In genomic region chr14:96173646-96174475, GRCh38 we compare ENCODE assay signal across 23 cellular contexts. TPM values are rescaled to one million over a fixed set of nuclear protein-coding genes. Genes with fewer than 3 reads are reported as not detected.
"Had no signal": no experiment of that assay in that cellular context is flagged by ENCODE, and none has a peak within 500 bp of the region (broad histone marks: within the 10 kb centered on the region; RNA-seq: fewer than 3 reads in every experiment).

No MANE protein-coding gene starts in this region.

- H3K4me2 ChIP-seq: SK-N-SH had no signal

- H3K36me3 ChIP-seq: left ventricle myocardium inferior, prostate gland, right atrium auricular region had no signal

- H3K27ac ChIP-seq: epithelial cell of prostate, foreskin keratinocyte, left ventricle myocardium inferior, prostate gland, right atrium auricular region, skin epidermis had no signal

- ATAC-seq: effector memory CD8-positive, alpha-beta T cell; foreskin keratinocyte; stimulated activated naive CD8-positive, alpha-beta T cell treated with anti-CD3 and anti-CD28 coated beads, Interleukin-15, amount 100 ng/mL, for 72 hours; T-cell had no signal

- H3K9ac ChIP-seq: SK-N-SH had no signal

- H3K4me3 Mint-ChIP-seq: activated naive CD8-positive, alpha-beta T cell treated with anti-CD3 and anti-CD28 coated beads for 36 hours; effector memory CD8-positive, alpha-beta T cell; memory B cell; stimulated activated naive CD8-positive, alpha-beta T cell treated with anti-CD3 and anti-CD28 coated beads, Interleukin-15, amount 100 ng/mL, for 72 hours; T-cell; type B pancreatic cell had no signal

- H3K27me3 ChIP-seq: right atrium auricular region had no signal

- H3K4me1 ChIP-seq: prostate gland had no signal

- H3K27ac Mint-ChIP-seq: activated naive CD8-positive, alpha-beta T cell treated with anti-CD3 and anti-CD28 coated beads for 36 hours; effector memory CD8-positive, alpha-beta T cell; memory B cell; T-cell; type B pancreatic cell had no signal

- H3K4me1 Mint-ChIP-seq: memory B cell had no signal

- H3K36me3 Mint-ChIP-seq: activated naive CD8-positive, alpha-beta T cell treated with anti-CD3 and anti-CD28 coated beads for 36 hours; memory B cell; T-cell; type B pancreatic cell had no signal

- H3K9me3 ChIP-seq: left ventricle myocardium inferior, prostate gland, right atrium auricular region, SK-N-SH had no signal

- H3K4me3 ChIP-seq: left ventricle myocardium inferior, prostate gland, right atrium auricular region, skin epidermis had no signal

- DNase-seq: activated CD4-positive, alpha-beta T cell treated with anti-CD3 and anti-CD28 coated beads, Interleukin-2, amount 50 U/mL, for 48 hours; activated CD4-positive, CD25-positive, alpha-beta regulatory T cell treated with anti-CD3 and anti-CD28 coated beads, Interleukin-2, amount 50 U/mL, for 72 hours; activated gamma-delta T cell treated with Interleukin-2 at 50 U/mL for 16 hours; activated naive CD8-positive, alpha-beta T cell treated with anti-CD3 and anti-CD28 coated beads for 36 hours; amniotic stem cell; effector memory CD8-positive, alpha-beta T cell; foreskin keratinocyte; hypothalamus; kidney glomerular epithelial cell; left ventricle myocardium inferior; SK-N-SH; stimulated activated CD4-positive, alpha-beta T cell treated with anti-CD3 and anti-CD28 coated beads, Interleukin-15, amount 100 ng/mL, for 24 hours; stimulated activated CD4-positive, alpha-beta T cell treated with anti-CD3 and anti-CD28 coated beads, Interleukin-2, amount 100 ng/mL, for 48 hours; stimulated activated naive CD8-positive, alpha-beta T cell treated with anti-CD3 and anti-CD28 coated beads, Interleukin-15, amount 100 ng/mL, for 72 hours; T-cell; T-helper 9 cell had no signal

RNA-seq across cellular contexts. Expression of gene BDKRB2, which starts 30.8 kb away (rescaled TPM):
- total RNA-seq: activated naive CD8-positive, alpha-beta T cell treated with anti-CD3 and anti-CD28 coated beads for 36 hours had no signal
- polyA plus RNA-seq: neural cell had no signal
